8 cellular contexts compared by ENCODE assay signal in the genomic region with DNA sequence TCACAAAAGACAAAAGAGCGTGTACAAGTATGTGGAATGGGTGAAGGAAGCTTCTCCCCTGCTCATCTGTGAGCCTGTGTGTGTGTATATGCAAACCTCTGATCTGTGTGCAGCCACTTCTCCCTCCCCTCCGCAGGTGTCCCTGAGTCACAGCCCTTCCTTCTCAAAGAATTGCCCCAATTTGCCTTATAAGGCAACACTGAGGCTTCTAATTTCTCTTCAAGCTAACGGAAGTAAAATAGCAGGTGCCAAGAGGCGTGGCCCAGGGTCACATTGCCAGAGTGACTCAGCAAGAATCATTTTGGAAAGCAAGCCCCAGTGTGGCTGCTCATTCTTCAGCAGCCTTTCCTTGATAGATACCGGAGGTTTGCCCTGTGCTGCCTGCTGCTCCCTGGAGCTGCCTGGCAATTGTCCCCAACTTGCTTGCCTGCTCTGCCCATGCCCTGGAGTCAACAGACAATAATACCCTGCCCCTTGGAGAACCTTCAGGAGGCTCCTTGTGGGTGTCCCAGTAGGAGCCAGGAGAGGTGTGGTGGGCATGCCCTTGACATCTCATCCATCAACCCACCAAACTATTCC. TPM values are rescaled to one million over a fixed set of nuclear protein-coding genes. Genes with fewer than 3 reads are reported as not detected.
DNase-seq lines count a peak whose midpoint lies in the region; ATAC-seq, FAIRE-seq and TF ChIP-seq lines count a peak whose summit lies in the region.

No MANE protein-coding gene starts in this region.

- peak overlapping the region; percentile 58; the same call in 1 of the 2 replicates for H2BK5ac ChIP-seq in H1 (ENCODE audit: low read depth, low read length)

- POLR2A ChIA-PET in H1 (lab: Charles Lee; ENCODE audit: partially characterized antibody): interaction anchor here (0.5 to 1.6 kb wide), 3 partner anchors 10 to 441 kb away, joined by 4 to 5 read pairs (median 4); partner anchors contain the start of genes APLF and FBXO48

- H3K27ac ChIP-seq in H1 (ENCODE audit: low read depth, low read length) (peak overlapping the region; percentile 69; the same call in 1 of the 2 replicates), thoracic aorta (peak overlapping the region; percentile 48 to 59)

- peak overlapping the region; percentile 94 for H3K27ac Mint-ChIP-seq in activated CD4-positive, alpha-beta T cell treated with anti-CD3 and anti-CD28 coated beads, Interleukin-2, amount 10 ng/mL, durations not matched to agents 24 days and 14 days
- H3K27ac Mint-ChIP-seq in natural killer cell treated with Interleukin-12 subunit alpha and Interleukin-12 subunit beta and Interleukin-15 and Interleukin-18, amount 100 ng/mL, for 72 hours: peak overlapping the region; percentile 93 to 96

- CTCF ChIA-PET in H1 (lab: Charles Lee; ENCODE audit: partially characterized antibody): interaction anchor here (0.6 to 4.4 kb wide), 19 partner anchors 10 to 451 kb away, joined by 3 to 25 read pairs (median 5); no protein-coding TSS in a partner anchor

- no peak overlapping the region for H4K5ac ChIP-seq in H1 (ENCODE audit: insufficient read length, low read depth, low read length)

- H3K23me2 ChIP-seq in H1 (ENCODE audit: low read depth, low read length): no peaks in the 10 kb centered on the region

- no peaks in the 10 kb centered on the region for H3K79me1 ChIP-seq in H1 (ENCODE audit: low read depth, low read length)

- H3K4ac ChIP-seq in H1 (replicated peaks; ENCODE audit: insufficient read length, low read depth, low read length): no peak overlapping the region

- 81% methylated on average over 5 of the region's 5 CpGs; no CpG with 5 or more reads in 1 of the 2 experiments for WGBS in H1 (ENCODE audit: extremely low coverage in 1 of 2, insufficient coverage in 1 of 2, insufficient read length in 1 of 2, insufficient replicate concordance in 2 of 2, low coverage in 1 of 2, low lambda C conversion rate in 2 of 2, missing lambda C conversion rate in 1 of 2), 2 experiments

- H3K36me3 ChIP-seq in H1 (ENCODE audit: control insufficient read depth in 2 of 4, insufficient read depth in 4 of 4, low read length in 3 of 4) (no peaks in the 10 kb centered on the region), thoracic aorta (no peaks in the 10 kb centered on the region)

- peaks cover 7% of the 10 kb centered on the region for H3K36me3 Mint-ChIP-seq in activated CD4-positive, alpha-beta T cell treated with anti-CD3 and anti-CD28 coated beads, Interleukin-2, amount 10 ng/mL, durations not matched to agents 24 days and 14 days (ENCODE audit: low read depth)
- H3K36me3 Mint-ChIP-seq in natural killer cell treated with Interleukin-12 subunit alpha and Interleukin-12 subunit beta and Interleukin-15 and Interleukin-18, amount 100 ng/mL, for 72 hours: peaks cover under 1% of the 10 kb centered on the region

- no peak overlapping the region for H3K18ac ChIP-seq in H1 (ENCODE audit: extremely low read depth, low read length)

- H3K4me2 ChIP-seq in H1 (ENCODE audit: insufficient read depth in 1 of 2, low read depth in 2 of 2, low read length in 2 of 2): no peak overlapping the region

- no peak overlapping the region for H3K9ac ChIP-seq in H1 (replicated peaks in 1 of 4; ENCODE audit: extremely low read depth in 1 of 4, low read depth in 3 of 4, low read length in 3 of 4)

- H2BK12ac ChIP-seq in H1 (ENCODE audit: low read depth, low read length): peak overlapping the region; percentile 53

- H2BK15ac ChIP-seq in H1 (ENCODE audit: low read length): no peak overlapping the region

- H3K79me2 ChIP-seq in H1 (ENCODE audit: control insufficient read depth in 1 of 2, insufficient read depth in 2 of 2, low read length in 2 of 2): no peaks in the 10 kb centered on the region

- TF ChIP-seq POLR2A in H1 (IDR thresholded peaks at IDR 0.05; ENCODE audit: control extremely low read depth in 1 of 2, low read depth in 2 of 2, low read length in 2 of 2): peak in 1 of 2 experiments; percentile 61; a peak in 1 of 3 replicates

- FAIRE-seq in H1 (lab: Jason Lieb, UNC): no peak

- H3K23ac ChIP-seq in H1 (ENCODE audit: insufficient read length): no peak overlapping the region

- no peak for TF ChIP-seq RAD21 in H1 (IDR thresholded peaks at IDR 0.05 in 1 of 2, conservative IDR thresholded peaks at IDR 0.05 in 1 of 2; ENCODE audit: low read depth in 2 of 2, low read length in 2 of 2)

- H4K91ac ChIP-seq in H1 (replicated peaks; ENCODE audit: insufficient read length, low read length): no peak overlapping the region

- H3K9me3 ChIP-seq in H1 (ENCODE audit: insufficient read depth in 2 of 2, low read depth in 1 of 2, low read length in 1 of 2) (no peaks in the 10 kb centered on the region), thoracic aorta (no peaks in the 10 kb centered on the region)

- H2AFZ ChIP-seq in H1 (ENCODE audit: low read length): no peak overlapping the region

- H3K4me1 ChIP-seq in H1 (replicated peaks in 1 of 4; ENCODE audit: control insufficient read depth in 3 of 4, insufficient read depth in 4 of 4, low read length in 3 of 4) (peaks cover 0 to 7% (median 4%) of the 10 kb centered on the region in 4 experiments; a peak in 4 of 7 replicates), thoracic aorta (ENCODE audit: control insufficient read depth in 1 of 2, low read depth in 2 of 2) (peaks cover 9 to 14% of the 10 kb centered on the region in 2 donors)

- no peak overlapping the region; the same call in 1 of the 2 replicates for H2BK20ac ChIP-seq in H1 (ENCODE audit: low read length)

- 0 out of 2 replicates have a peak overlapping the region, but pooled peaks have one; percentile 16 for H4K8ac ChIP-seq in H1 (ENCODE audit: extremely low read depth, insufficient read depth, low read length)

- H3K4me3 ChIP-seq in H1 (ENCODE audit: extremely low read depth in 1 of 4, insufficient read depth in 2 of 4, low read depth in 3 of 4, low read length in 4 of 4) (no peak overlapping the region), thoracic aorta (no peak overlapping the region)

- peak overlapping the region; percentile 24 for H2BK120ac ChIP-seq in H1 (replicated peaks; ENCODE audit: low read depth, low read length)

- H3K27me3 ChIP-seq in H1 (replicated peaks in 1 of 4; ENCODE audit: control insufficient read depth in 3 of 4, extremely low read depth in 1 of 4, insufficient read depth in 3 of 4, low read length in 3 of 4) (no peaks in the 10 kb centered on the region), thoracic aorta (replicated peaks; ENCODE audit: insufficient read depth) (no peaks in the 10 kb centered on the region)

- H3K9me3 Mint-ChIP-seq in activated CD4-positive, alpha-beta T cell treated with anti-CD3 and anti-CD28 coated beads, Interleukin-2, amount 10 ng/mL, durations not matched to agents 24 days and 14 days: peaks cover 12% of the 10 kb centered on the region
- H3K9me3 Mint-ChIP-seq in natural killer cell treated with Interleukin-12 subunit alpha and Interleukin-12 subunit beta and Interleukin-15 and Interleukin-18, amount 100 ng/mL, for 72 hours: no peaks in the 10 kb centered on the region

- ATAC-seq in GM19025 (IDR thresholded peaks at IDR 0.05; ENCODE audit: low read depth, unreplicated experiment): peak; percentile 96
- peak; percentile 96 for ATAC-seq in HG03135 (IDR thresholded peaks at IDR 0.05; ENCODE audit: unreplicated experiment)
- ATAC-seq in natural killer cell treated with Interleukin-12 subunit alpha and Interleukin-12 subunit beta and Interleukin-15 and Interleukin-18, amount 100 ng/mL, for 72 hours: peak; percentile 94
- ATAC-seq in thoracic aorta (ENCODE audit: insufficient number of reproducible peaks, low FRiP score, low read depth): peak; percentile 95

- peak; percentile 58 for DNase-seq in AG08395 (ENCODE audit: low spot score)
- peak; percentile 7 for DNase-seq in NCI-H345 treated with DMSO at 0.1 percent for 48 hours (lab: John Stamatoyannopoulos, UW; ENCODE audit: unreplicated experiment)
- DNase-seq in activated CD4-positive, alpha-beta T cell treated with anti-CD3 and anti-CD28 coated beads, Interleukin-2, amount 10 ng/mL, durations not matched to agents 24 days and 14 days: peak; percentile 94
- DNase-seq in H1 (ENCODE audit: low read depth in 1 of 2, low spot score in 2 of 2): peak in 1 of 2 experiments; percentile 49
- peak; percentile 86 for DNase-seq in natural killer cell treated with Interleukin-12 subunit alpha and Interleukin-12 subunit beta and Interleukin-15 and Interleukin-18, amount 100 ng/mL, for 72 hours (ENCODE audit: low spot score)
- DNase-seq in thoracic aorta (ENCODE audit: low spot score): peak; percentile 43

- H4K20me1 ChIP-seq in H1 (replicated peaks in 1 of 2; ENCODE audit: control insufficient read depth in 1 of 2, insufficient read depth in 2 of 2, low read length in 2 of 2): no peaks in the 10 kb centered on the region

- peak overlapping the region; percentile 71 for H3K4me3 Mint-ChIP-seq in activated CD4-positive, alpha-beta T cell treated with anti-CD3 and anti-CD28 coated beads, Interleukin-2, amount 10 ng/mL, durations not matched to agents 24 days and 14 days
- H3K4me3 Mint-ChIP-seq in natural killer cell treated with Interleukin-12 subunit alpha and Interleukin-12 subunit beta and Interleukin-15 and Interleukin-18, amount 100 ng/mL, for 72 hours: peak overlapping the region; percentile 64

- no peak; a peak in 1 of 3 replicates for TF ChIP-seq EP300 in H1 (IDR thresholded peaks at IDR 0.05; ENCODE audit: borderline replicate concordance in 1 of 2, low read depth in 2 of 2, low read length in 2 of 2)

- H3K56ac ChIP-seq in H1 (replicated peaks; ENCODE audit: insufficient read length, low read depth, low read length): no peak overlapping the region

- peaks cover 2% of the 10 kb centered on the region for H3K27me3 Mint-ChIP-seq in activated CD4-positive, alpha-beta T cell treated with anti-CD3 and anti-CD28 coated beads, Interleukin-2, amount 10 ng/mL, durations not matched to agents 24 days and 14 days
- H3K27me3 Mint-ChIP-seq in natural killer cell treated with Interleukin-12 subunit alpha and Interleukin-12 subunit beta and Interleukin-15 and Interleukin-18, amount 100 ng/mL, for 72 hours: peaks cover 8% of the 10 kb centered on the region in 2 donors

- H3K14ac ChIP-seq in H1 (ENCODE audit: insufficient read length): no peak overlapping the region

- peaks cover 32% of the 10 kb centered on the region for H3K4me1 Mint-ChIP-seq in activated CD4-positive, alpha-beta T cell treated with anti-CD3 and anti-CD28 coated beads, Interleukin-2, amount 10 ng/mL, durations not matched to agents 24 days and 14 days
- peaks cover 29 to 33% of the 10 kb centered on the region in 2 donors for H3K4me1 Mint-ChIP-seq in natural killer cell treated with Interleukin-12 subunit alpha and Interleukin-12 subunit beta and Interleukin-15 and Interleukin-18, amount 100 ng/mL, for 72 hours (ENCODE audit: low read depth in 2 of 2)

- intact Hi-C loops in activated CD4-positive, alpha-beta T cell treated with anti-CD3 and anti-CD28 coated beads, Interleukin-2, amount 10 ng/mL, durations not matched to agents 24 days and 14 days (cut with micrococcal nuclease): loop anchor here (1.0 to 2.0 kb wide), 6 partner anchors 72 to 752 kb away; partner anchors contain the start of genes APLF, FBXO48 and PNO1

- H2AK5ac ChIP-seq in H1 (ENCODE audit: low read depth, low read length): no peak overlapping the region

- TF ChIP-seq CTCF in H1 (IDR thresholded peaks at IDR 0.05; ENCODE audit: control extremely low read depth in 1 of 3, insufficient read depth in 1 of 3, low read depth in 1 of 3, low read length in 3 of 3) (no peak), thoracic aorta (IDR thresholded peaks at IDR 0.05) (no peak)

RNA-seq across cellular contexts. Expression of gene BMP10, which starts 37.3 kb away (rescaled TPM):
- total RNA-seq in activated CD4-positive, alpha-beta T cell treated with anti-CD3 and anti-CD28 coated beads, Interleukin-2, amount 10 ng/mL, durations not matched to agents 24 days and 14 days: not detected in 2 replicates
- not detected in 2 replicates for total RNA-seq in H1 (2021; fragmentation: NEBNext Ultra II Directional; extraction: Animal tissue kit (Norgen Biotek cat#: 25700))
- not detected in 2 replicates for polyA plus RNA-seq in H1 (2011; rRNA removed)
- not detected for polyA plus RNA-seq in H1 (2011; cell fraction: cytosol; rRNA removed)
- polyA plus RNA-seq in H1 (2011; cell fraction: nucleus; rRNA removed): not detected
- polyA plus RNA-seq in H1 (2012, experiment 1 of 2): not detected in 4 replicates
- not detected for polyA plus RNA-seq in H1 (2012, experiment 2 of 2)
- polyA plus RNA-seq in H1 (2013, experiment 1 of 2): not detected
- not detected for polyA plus RNA-seq in H1 (2013, experiment 2 of 2)
- polyA minus RNA-seq in H1 (2011; rRNA and poly(A)+ RNA removed): 0.16 TPM in 1 of 2 replicates, not detected in the other
- not detected for polyA minus RNA-seq in H1 (2011; cell fraction: cytosol; rRNA and poly(A)+ RNA removed)
- not detected for polyA minus RNA-seq in H1 (2011; cell fraction: nucleus; rRNA and poly(A)+ RNA removed)
- total RNA-seq in natural killer cell treated with Interleukin-12 subunit alpha and Interleukin-12 subunit beta and Interleukin-15 and Interleukin-18, amount 100 ng/mL, for 72 hours: not detected
- total RNA-seq in thoracic aorta: not detected

RNA-seq across cellular contexts. Expression of gene GKN2, which starts 44.2 kb away (rescaled TPM):
- not detected in 2 replicates for total RNA-seq in activated CD4-positive, alpha-beta T cell treated with anti-CD3 and anti-CD28 coated beads, Interleukin-2, amount 10 ng/mL, durations not matched to agents 24 days and 14 days
- not detected in 2 replicates for total RNA-seq in H1 (2021; fragmentation: NEBNext Ultra II Directional; extraction: Animal tissue kit (Norgen Biotek cat#: 25700))
- not detected in 2 replicates for polyA plus RNA-seq in H1 (2011; rRNA removed)
- polyA plus RNA-seq in H1 (2011; cell fraction: cytosol; rRNA removed): not detected
- polyA plus RNA-seq in H1 (2011; cell fraction: nucleus; rRNA removed): not detected
- not detected in 4 replicates for polyA plus RNA-seq in H1 (2012, experiment 1 of 2)
- not detected for polyA plus RNA-seq in H1 (2012, experiment 2 of 2)
- polyA plus RNA-seq in H1 (2013, experiment 1 of 2): not detected
- polyA plus RNA-seq in H1 (2013, experiment 2 of 2): not detected
- polyA minus RNA-seq in H1 (2011; rRNA and poly(A)+ RNA removed): not detected in 2 replicates
- not detected for polyA minus RNA-seq in H1 (2011; cell fraction: cytosol; rRNA and poly(A)+ RNA removed)
- not detected for polyA minus RNA-seq in H1 (2011; cell fraction: nucleus; rRNA and poly(A)+ RNA removed)
- not detected for total RNA-seq in natural killer cell treated with Interleukin-12 subunit alpha and Interleukin-12 subunit beta and Interleukin-15 and Interleukin-18, amount 100 ng/mL, for 72 hours
- total RNA-seq in thoracic aorta: 1 to 10 TPM in 1 of 2 donors, not detected in 1; 9.7 TPM
